ENCODE assay signal across 1 cellular context in the genomic region with DNA sequence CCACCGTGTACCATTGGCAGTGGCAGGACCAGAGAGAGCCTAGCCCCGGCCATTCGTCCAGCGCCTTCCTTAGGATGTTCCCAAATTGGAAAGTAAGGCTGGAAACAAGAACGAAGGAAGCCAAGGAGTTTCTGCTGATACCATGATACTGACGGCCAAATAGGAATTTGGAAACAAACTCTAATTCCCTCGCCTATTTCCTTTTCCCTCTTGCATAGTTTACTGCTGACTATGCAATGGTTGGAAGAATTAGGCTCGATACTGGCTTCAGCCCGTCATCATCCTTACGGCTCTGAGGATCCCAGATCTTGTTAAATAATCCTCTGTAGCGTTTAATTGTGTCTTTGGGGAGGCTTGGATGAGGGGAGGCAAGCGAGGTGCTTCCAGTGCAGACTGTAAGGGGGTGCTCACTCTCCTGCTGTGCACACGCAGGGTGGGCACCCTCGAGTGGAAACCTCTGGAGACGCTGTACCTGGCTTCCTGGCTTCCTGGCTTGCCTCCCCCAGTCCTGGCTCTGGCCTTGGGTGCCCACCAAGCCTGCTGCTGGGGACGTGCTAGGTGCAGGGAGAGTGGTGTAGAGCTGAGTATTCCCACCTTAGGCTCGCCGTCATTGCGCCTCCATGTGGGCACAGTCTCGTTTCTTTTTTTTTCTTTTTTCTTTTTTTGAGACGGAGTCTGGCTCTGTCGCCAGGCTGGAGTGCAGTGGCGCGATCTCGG.
TF ChIP-seq lines count a peak whose summit lies in the region.

No MANE protein-coding gene starts in this region.

TF ChIP-seq in K562, 482 proteins besides CTCF, POLR2A, EP300 and RAD21 (continued from another document):
- TF ChIP-seq, protein P1, sequence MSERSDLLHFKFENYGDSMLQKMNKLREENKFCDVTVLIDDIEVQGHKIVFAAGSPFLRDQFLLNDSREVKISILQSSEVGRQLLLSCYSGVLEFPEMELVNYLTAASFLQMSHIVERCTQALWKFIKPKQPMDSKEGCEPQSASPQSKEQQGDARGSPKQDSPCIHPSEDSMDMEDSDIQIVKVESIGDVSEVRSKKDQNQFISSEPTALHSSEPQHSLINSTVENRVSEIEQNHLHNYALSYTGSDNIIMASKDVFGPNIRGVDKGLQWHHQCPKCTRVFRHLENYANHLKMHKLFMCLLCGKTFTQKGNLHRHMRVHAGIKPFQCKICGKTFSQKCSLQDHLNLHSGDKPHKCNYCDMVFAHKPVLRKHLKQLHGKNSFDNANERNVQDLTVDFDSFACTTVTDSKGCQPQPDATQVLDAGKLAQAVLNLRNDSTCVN (CRISPR knock-in tag; IDR thresholded peaks at IDR 0.05), result no peak
- TF ChIP-seq KAT7 (CRISPR knock-in tag; IDR thresholded peaks at IDR 0.05; ENCODE audit: borderline replicate concordance) (no peak), NBN (IDR thresholded peaks at IDR 0.05; ENCODE audit: low read depth) (0 out of 2 replicates have a peak, but pooled peaks have one; percentile 67), TOE1 (IDR thresholded peaks at IDR 0.05; ENCODE audit: borderline replicate concordance) (no peak), TOE1 (CRISPR knock-in tag; IDR thresholded peaks at IDR 0.05; ENCODE audit: borderline replicate concordance, low read depth) (no peak), MAFG (tag; conservative IDR thresholded peaks at IDR 0.05) (peak; percentile 71), C11orf30 (IDR thresholded peaks at IDR 0.05; ENCODE audit: low read depth) (peak; percentile 84)
- TF ChIP-seq, protein P2, sequence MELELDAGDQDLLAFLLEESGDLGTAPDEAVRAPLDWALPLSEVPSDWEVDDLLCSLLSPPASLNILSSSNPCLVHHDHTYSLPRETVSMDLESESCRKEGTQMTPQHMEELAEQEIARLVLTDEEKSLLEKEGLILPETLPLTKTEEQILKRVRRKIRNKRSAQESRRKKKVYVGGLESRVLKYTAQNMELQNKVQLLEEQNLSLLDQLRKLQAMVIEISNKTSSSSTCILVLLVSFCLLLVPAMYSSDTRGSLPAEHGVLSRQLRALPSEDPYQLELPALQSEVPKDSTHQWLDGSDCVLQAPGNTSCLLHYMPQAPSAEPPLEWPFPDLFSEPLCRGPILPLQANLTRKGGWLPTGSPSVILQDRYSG (tag; conservative IDR thresholded peaks at IDR 0.05; ENCODE audit: low read depth), result no peak
- TF ChIP-seq, protein P3, sequence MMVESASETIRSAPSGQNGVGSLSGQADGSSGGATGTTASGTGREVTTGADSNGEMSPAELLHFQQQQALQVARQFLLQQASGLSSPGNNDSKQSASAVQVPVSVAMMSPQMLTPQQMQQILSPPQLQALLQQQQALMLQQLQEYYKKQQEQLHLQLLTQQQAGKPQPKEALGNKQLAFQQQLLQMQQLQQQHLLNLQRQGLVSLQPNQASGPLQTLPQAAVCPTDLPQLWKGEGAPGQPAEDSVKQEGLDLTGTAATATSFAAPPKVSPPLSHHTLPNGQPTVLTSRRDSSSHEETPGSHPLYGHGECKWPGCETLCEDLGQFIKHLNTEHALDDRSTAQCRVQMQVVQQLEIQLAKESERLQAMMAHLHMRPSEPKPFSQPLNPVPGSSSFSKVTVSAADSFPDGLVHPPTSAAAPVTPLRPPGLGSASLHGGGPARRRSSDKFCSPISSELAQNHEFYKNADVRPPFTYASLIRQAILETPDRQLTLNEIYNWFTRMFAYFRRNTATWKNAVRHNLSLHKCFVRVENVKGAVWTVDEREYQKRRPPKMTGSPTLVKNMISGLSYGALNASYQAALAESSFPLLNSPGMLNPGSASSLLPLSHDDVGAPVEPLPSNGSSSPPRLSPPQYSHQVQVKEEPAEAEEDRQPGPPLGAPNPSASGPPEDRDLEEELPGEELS (CRISPR knock-in tag; IDR thresholded peaks at IDR 0.05; ENCODE audit: borderline replicate concordance), result no peak
- TF ChIP-seq, protein P4, sequence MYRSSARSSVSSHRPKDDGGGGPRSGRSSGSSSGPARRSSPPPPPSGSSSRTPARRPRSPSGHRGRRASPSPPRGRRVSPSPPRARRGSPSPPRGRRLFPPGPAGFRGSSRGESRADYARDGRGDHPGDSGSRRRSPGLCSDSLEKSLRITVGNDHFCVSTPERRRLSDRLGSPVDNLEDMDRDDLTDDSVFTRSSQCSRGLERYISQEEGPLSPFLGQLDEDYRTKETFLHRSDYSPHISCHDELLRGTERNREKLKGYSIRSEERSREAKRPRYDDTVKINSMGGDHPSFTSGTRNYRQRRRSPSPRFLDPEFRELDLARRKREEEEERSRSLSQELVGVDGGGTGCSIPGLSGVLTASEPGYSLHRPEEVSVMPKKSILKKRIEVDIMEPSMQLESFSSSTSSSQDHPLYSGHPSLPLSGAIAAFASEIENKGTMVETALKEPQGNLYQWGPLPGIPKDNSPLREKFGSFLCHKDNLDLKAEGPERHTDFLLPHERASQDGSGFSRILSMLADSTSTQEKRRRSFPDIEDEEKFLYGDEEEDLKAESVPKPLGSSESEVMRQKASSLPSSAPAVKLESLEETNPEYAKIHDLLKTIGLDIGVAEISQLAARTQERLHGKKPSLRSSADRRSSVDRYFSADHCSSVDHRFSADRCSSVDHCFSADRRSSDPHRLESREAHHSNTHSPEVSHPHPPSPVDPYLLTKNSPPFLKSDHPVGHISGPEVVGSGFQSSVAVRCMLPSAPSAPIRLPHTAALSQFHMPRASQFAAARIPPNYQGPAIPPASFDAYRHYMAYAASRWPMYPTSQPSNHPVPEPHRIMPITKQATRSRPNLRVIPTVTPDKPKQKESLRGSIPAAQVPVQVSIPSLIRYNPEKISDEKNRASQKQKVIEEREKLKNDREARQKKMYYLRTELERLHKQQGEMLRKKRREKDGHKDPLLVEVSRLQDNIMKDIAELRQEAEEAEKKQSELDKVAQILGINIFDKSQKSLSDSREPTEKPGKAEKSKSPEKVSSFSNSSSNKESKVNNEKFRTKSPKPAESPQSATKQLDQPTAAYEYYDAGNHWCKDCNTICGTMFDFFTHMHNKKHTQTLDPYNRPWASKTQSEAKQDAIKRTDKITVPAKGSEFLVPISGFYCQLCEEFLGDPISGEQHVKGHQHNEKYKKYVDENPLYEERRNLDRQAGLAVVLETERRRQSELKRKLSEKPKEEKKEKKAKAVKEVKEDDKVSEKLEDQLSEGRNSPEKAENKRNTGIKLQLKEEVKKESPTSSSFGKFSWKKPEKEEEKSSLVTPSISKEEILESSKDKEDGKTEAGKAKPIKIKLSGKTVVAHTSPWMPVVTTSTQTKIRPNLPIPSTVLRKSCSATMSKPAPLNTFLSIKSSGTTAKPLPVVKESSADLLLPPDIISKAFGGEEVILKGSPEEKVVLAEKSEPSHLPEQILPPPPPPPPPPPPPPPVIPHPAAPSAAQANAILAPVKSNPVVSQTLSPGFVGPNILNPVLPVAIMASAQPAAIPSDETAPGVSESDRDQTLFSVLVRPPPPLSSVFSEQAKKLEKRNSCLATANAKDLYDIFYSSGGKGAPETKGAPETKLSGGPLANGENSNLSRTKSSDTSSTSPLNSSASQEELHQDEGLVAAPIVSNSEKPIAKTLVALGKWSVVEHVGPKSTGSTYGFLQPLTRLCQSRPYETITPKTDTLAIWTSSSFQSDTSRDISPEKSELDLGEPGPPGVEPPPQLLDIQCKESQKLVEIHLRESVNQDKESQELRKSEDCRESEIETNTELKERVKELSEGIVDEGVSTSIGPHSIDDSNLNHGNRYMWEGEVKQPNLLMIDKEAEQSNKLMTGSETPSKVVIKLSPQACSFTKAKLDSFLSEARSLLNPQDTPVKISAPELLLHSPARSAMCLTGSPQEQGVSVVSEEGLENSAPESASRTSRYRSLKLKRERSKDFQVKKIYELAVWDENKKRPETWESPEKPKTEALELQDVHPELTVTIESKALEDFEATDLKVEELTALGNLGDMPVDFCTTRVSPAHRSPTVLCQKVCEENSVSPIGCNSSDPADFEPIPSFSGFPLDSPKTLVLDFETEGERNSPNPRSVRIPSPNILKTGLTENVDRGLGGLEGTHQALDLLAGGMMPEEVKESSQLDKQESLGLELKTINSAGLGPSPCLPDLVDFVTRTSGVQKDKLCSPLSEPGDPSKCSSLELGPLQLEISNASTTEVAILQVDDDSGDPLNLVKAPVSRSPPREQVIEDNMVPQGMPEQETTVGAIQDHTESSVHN (IDR thresholded peaks at IDR 0.05; ENCODE audit: borderline replicate concordance in 1 of 2, low read depth in 1 of 2), result no peak
TF ChIP-seq in K562: peak in this region for 12.
